In the genomic region with DNA sequence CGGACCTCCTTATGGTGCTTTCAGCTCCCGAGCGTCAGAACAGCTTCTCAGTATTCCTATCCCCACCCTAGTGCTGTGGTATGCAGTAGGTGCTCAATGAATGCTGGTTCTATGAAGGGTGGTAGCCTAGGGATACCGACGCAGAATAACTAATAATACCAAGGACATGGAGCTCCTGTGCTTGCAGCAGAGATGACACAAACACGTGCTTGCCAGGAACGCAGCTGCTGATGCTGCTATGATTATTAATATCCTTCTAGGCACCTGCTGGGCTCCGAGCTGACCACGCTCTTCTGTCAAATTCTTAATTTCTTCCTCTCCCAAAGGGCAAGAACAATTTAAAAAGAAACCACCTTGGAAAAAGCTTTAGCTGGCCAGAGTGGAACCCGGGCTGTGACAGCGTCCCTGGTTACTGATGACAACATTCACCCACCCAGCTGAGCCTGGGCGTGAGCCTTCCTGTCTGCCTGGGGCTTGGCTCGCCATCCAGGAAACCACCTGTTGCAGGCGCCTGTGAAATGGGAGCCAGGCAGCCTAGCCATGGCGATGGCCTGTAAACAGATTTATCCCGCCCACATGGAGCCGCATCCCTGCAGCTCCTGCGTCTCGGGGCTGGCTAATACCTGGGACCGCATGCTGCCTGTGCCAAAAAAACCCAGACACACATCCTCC, we compare ENCODE assay signal across 10 cellular contexts. TPM values are rescaled to one million over a fixed set of nuclear protein-coding genes. Genes with fewer than 3 reads are reported as not detected.
DNase-seq lines count a peak whose midpoint lies in the region; ATAC-seq and TF ChIP-seq lines count a peak whose summit lies in the region.
"Had no signal": no experiment of that assay in that cellular context is flagged by ENCODE, and none has a peak within 500 bp of the region (broad histone marks: within the 10 kb centered on the region; RNA-seq: fewer than 3 reads in every experiment).

No MANE protein-coding gene starts in this region.

- H3K27ac ChIP-seq in heart right ventricle (peak overlapping the region; percentile 10 to 84 (median 67)), temporal lobe (ENCODE audit: low read depth, low read length) (peak overlapping the region; percentile 70)
- H3K27ac ChIP-seq: SJSA1 had no signal

- no peaks in the 10 kb centered on the region for H3K36me3 ChIP-seq in heart right ventricle
- H3K36me3 ChIP-seq: SJSA1 had no signal

- ATAC-seq in heart right ventricle (peak; percentile 73 to 93 (median 82)), HG03342 (IDR thresholded peaks at IDR 0.05; ENCODE audit: unreplicated experiment) (no peak)
- ATAC-seq: natural killer cell had no signal

- peaks cover 14 to 30% (median 19%) of the 10 kb centered on the region in 9 donors for H3K4me1 ChIP-seq in heart right ventricle
- H3K4me1 ChIP-seq: SJSA1 had no signal

- peak; percentile 80 for DNase-seq in DMS 273 (lab: John Stamatoyannopoulos, UW; ENCODE audit: unreplicated experiment)
- DNase-seq in DMS 273 treated with DMSO at 0.1 percent for 48 hours (lab: John Stamatoyannopoulos, UW): no peak
- peak; percentile 74 for DNase-seq in NCI-H526 treated with DMSO at 0.1 percent for 48 hours (lab: John Stamatoyannopoulos, UW)
- DNase-seq in heart right ventricle: peak; percentile 49 to 78
- DNase-seq in SIG-M5 treated with dmso at 0.1 percent for 504 hours (lab: John Stamatoyannopoulos, UW; ENCODE audit: unreplicated experiment): no peak
- DNase-seq in H4 (ENCODE audit: low spot score): no peak
- DNase-seq: natural killer cell had no signal

- intact Hi-C loops in heart right ventricle (cut with DNase I): loop anchor here in 1 of 10 donors (10.0 kb wide), 1 partner anchor 56 kb away; no protein-coding TSS in a partner anchor

- TF ChIP-seq CTCF in heart right ventricle (IDR thresholded peaks at IDR 0.05): no peak

- H3K4me3 ChIP-seq in heart right ventricle: peak overlapping the region in 1 of 10 donors; percentile 6
- H3K4me3 ChIP-seq: SJSA1 had no signal

- WGBS in heart right ventricle, 2 donors: 39 to 54% methylated on average over 20 of the region's 20 CpGs

- H3K27me3 ChIP-seq in heart right ventricle: no peaks in the 10 kb centered on the region
- H3K27me3 ChIP-seq: SJSA1 had no signal

- peaks cover 0 to 9% (median 0%) of the 10 kb centered on the region in 11 donors for H3K9me3 ChIP-seq in heart right ventricle
- H3K9me3 ChIP-seq: SJSA1 had no signal

RNA-seq across cellular contexts. Expression of gene CLMN, which starts 28.8 kb away (rescaled TPM):
- 10 to 100 TPM in 2 of 10 donors, 1 to 10 TPM in 8; 3.7 to 14.5 (median 5.9) TPM for total RNA-seq in heart right ventricle
- 1 to 10 TPM; 2.6 to 6.1 TPM for polyA plus RNA-seq in heart right ventricle
- 0.98 TPM for total RNA-seq in temporal lobe
- total RNA-seq in H4 (2014; rRNA removed; shearing (Covaris generic)): 3.7 and 4.5 TPM in 2 replicates

Comparison
In these comparisons a context has a peak if more than half of its experiments do, and no peak if none do; other contexts are left out.
1. DNase-seq: peak in DMS 273 (single experiment), NCI-H526 treated with DMSO at 0.1 percent for 48 hours (single experiment) and heart right ventricle (2 of 2); none in DMS 273 treated with DMSO at 0.1 percent for 48 hours (single experiment), SIG-M5 treated with dmso at 0.1 percent for 504 hours (single experiment) and H4 (single experiment).